In the genomic region with DNA sequence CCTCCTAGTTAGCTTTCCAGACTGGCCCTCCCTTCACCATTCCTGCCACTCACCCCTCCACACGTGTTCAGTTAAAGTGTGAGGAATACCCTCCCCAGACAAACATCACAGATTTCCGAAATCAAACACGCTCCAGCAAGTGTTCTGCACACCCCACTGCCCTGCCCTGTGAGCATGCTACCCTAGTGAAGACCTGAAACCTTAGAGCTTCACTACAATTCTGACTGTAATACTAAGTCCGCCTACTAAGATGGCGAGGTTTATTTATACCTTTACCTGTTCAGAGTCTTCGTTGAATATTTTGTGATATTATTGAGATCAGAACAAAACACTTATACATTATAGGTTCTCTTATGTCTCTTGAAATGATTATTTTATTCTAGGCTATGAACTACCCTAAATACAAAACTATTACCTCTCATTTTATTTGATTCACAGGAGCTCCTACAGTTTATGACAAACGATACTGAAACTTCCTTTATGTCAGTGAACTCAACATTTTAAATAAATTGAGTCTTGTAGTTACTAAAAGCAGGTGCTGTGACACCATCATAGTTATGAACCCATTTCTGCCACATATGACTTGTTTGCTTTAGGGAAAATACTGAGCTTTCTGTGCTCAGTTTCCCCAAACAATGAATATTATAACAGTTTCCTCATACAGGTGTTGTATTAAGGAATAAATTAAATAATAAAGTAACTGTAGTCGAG, we compare ENCODE assay signal across 20 cellular contexts. TPM values are rescaled to one million over a fixed set of nuclear protein-coding genes. Genes with fewer than 3 reads are reported as not detected.
DNase-seq lines count a peak whose midpoint lies in the region; ATAC-seq, FAIRE-seq and TF ChIP-seq lines count a peak whose summit lies in the region.
"Had no signal": no experiment of that assay in that cellular context is flagged by ENCODE, and none has a peak within 500 bp of the region (broad histone marks: within the 10 kb centered on the region; RNA-seq: fewer than 3 reads in every experiment).

No MANE protein-coding gene starts in this region.

- H3K27me3 Mint-ChIP-seq in activated CD8-positive, alpha-beta T cell treated with anti-CD3 and anti-CD28 coated beads for 36 hours: peaks cover 6% of the 10 kb centered on the region
- H3K27me3 Mint-ChIP-seq in activated CD4-positive, alpha-beta T cell treated with anti-CD3 and anti-CD28 coated beads, Interleukin-2, amount 10 ng/mL, durations not matched to agents 7 days and 5 days: peaks cover 12% of the 10 kb centered on the region

- POLR2A ChIA-PET in activated CD8-positive, alpha-beta T cell treated with anti-CD3 and anti-CD28 coated beads for 36 hours (lab: Charles Lee): no interaction called here
- POLR2A ChIA-PET in activated CD4-positive, alpha-beta T cell treated with anti-CD3 and anti-CD28 coated beads, Interleukin-2, amount 10 ng/mL, durations not matched to agents 7 days and 5 days (lab: Charles Lee): no interaction called here

- no peaks in the 10 kb centered on the region for H3K4me1 Mint-ChIP-seq in activated CD8-positive, alpha-beta T cell treated with anti-CD3 and anti-CD28 coated beads for 36 hours (ENCODE audit: low read depth)
- no peaks in the 10 kb centered on the region for H3K4me1 Mint-ChIP-seq in activated CD4-positive, alpha-beta T cell treated with anti-CD3 and anti-CD28 coated beads, Interleukin-2, amount 10 ng/mL, durations not matched to agents 7 days and 5 days
- H3K4me1 Mint-ChIP-seq: activated naive CD4-positive, alpha-beta T cell treated with anti-CD3 and anti-CD28 coated beads, Interleukin-2, amount 10 ng/mL, durations not matched to agents 7 days and 5 days had no signal

- CTCF ChIA-PET in activated CD8-positive, alpha-beta T cell treated with anti-CD3 and anti-CD28 coated beads for 36 hours (lab: Charles Lee): interaction anchor here (0.9 to 1.5 kb wide), 3 partner anchors 9 to 120 kb away, joined by 3 to 9 read pairs (median 3); no protein-coding TSS in a partner anchor
- CTCF ChIA-PET in activated CD4-positive, alpha-beta T cell treated with anti-CD3 and anti-CD28 coated beads, Interleukin-2, amount 10 ng/mL, durations not matched to agents 7 days and 5 days (lab: Charles Lee): interaction anchor here (0.7 to 1.2 kb wide), 2 partner anchors 12 to 253 kb away, joined by 5 to 6 read pairs; no protein-coding TSS in a partner anchor

- H3K4me3 Mint-ChIP-seq in activated CD8-positive, alpha-beta T cell treated with anti-CD3 and anti-CD28 coated beads for 36 hours: no peak overlapping the region
- no peak overlapping the region for H3K4me3 Mint-ChIP-seq in activated CD4-positive, alpha-beta T cell treated with anti-CD3 and anti-CD28 coated beads, Interleukin-2, amount 10 ng/mL, durations not matched to agents 7 days and 5 days
- H3K4me3 Mint-ChIP-seq: activated naive CD4-positive, alpha-beta T cell treated with anti-CD3 and anti-CD28 coated beads, Interleukin-2, amount 10 ng/mL, durations not matched to agents 7 days and 5 days; activated T-cell treated with anti-CD3 and anti-CD28 coated beads, Interleukin-2, amount 50 U/mL, for 24 hours; CD14-positive monocyte had no signal

- no peaks in the 10 kb centered on the region for H3K9me3 Mint-ChIP-seq in activated CD8-positive, alpha-beta T cell treated with anti-CD3 and anti-CD28 coated beads for 36 hours
- no peaks in the 10 kb centered on the region for H3K9me3 Mint-ChIP-seq in activated CD4-positive, alpha-beta T cell treated with anti-CD3 and anti-CD28 coated beads, Interleukin-2, amount 10 ng/mL, durations not matched to agents 7 days and 5 days
- H3K9me3 Mint-ChIP-seq: activated naive CD4-positive, alpha-beta T cell treated with anti-CD3 and anti-CD28 coated beads, Interleukin-2, amount 10 ng/mL, durations not matched to agents 7 days and 5 days; activated T-cell treated with anti-CD3 and anti-CD28 coated beads, Interleukin-2, amount 50 U/mL, for 24 hours; CD14-positive monocyte had no signal

- ATAC-seq in GM19324 (IDR thresholded peaks at IDR 0.05; ENCODE audit: low FRiP score, unreplicated experiment) (peak; percentile 89), HG02588 (IDR thresholded peaks at IDR 0.05; ENCODE audit: unreplicated experiment) (peak; percentile 82), HG03460 (IDR thresholded peaks at IDR 0.05; ENCODE audit: unreplicated experiment) (peak; percentile 68)
- ATAC-seq in activated CD8-positive, alpha-beta T cell treated with anti-CD3 and anti-CD28 coated beads for 36 hours: no peak
- ATAC-seq: right lobe of liver had no signal

- TF ChIP-seq POLR2A in GM12891 (IDR thresholded peaks at IDR 0.05; ENCODE audit: low read depth, low read length): no peak

- no peak for TF ChIP-seq CTCF in activated CD8-positive, alpha-beta T cell treated with anti-CD3 and anti-CD28 coated beads for 36 hours (IDR thresholded peaks at IDR 0.05)

- H3K36me3 Mint-ChIP-seq in activated CD8-positive, alpha-beta T cell treated with anti-CD3 and anti-CD28 coated beads for 36 hours (ENCODE audit: low read depth): no peaks in the 10 kb centered on the region
- H3K36me3 Mint-ChIP-seq in activated CD4-positive, alpha-beta T cell treated with anti-CD3 and anti-CD28 coated beads, Interleukin-2, amount 10 ng/mL, durations not matched to agents 7 days and 5 days (ENCODE audit: low read depth): no peaks in the 10 kb centered on the region
- H3K36me3 Mint-ChIP-seq: activated naive CD4-positive, alpha-beta T cell treated with anti-CD3 and anti-CD28 coated beads, Interleukin-2, amount 10 ng/mL, durations not matched to agents 7 days and 5 days; CD14-positive monocyte had no signal

- intact Hi-C loops in activated CD8-positive, alpha-beta T cell treated with anti-CD3 and anti-CD28 coated beads for 36 hours (cut with micrococcal nuclease): no loop called here

- H3K27ac Mint-ChIP-seq in activated CD8-positive, alpha-beta T cell treated with anti-CD3 and anti-CD28 coated beads for 36 hours: no peak overlapping the region
- H3K27ac Mint-ChIP-seq in activated CD4-positive, alpha-beta T cell treated with anti-CD3 and anti-CD28 coated beads, Interleukin-2, amount 10 ng/mL, durations not matched to agents 7 days and 5 days: no peak overlapping the region
- H3K27ac Mint-ChIP-seq: activated naive CD4-positive, alpha-beta T cell treated with anti-CD3 and anti-CD28 coated beads, Interleukin-2, amount 10 ng/mL, durations not matched to agents 7 days and 5 days; activated T-cell treated with anti-CD3 and anti-CD28 coated beads, Interleukin-2, amount 50 U/mL, for 24 hours had no signal

- peak; percentile 14 for DNase-seq in GM12891 (ENCODE audit: insufficient read length, low spot score)
- DNase-seq in NCI-H345 (lab: John Stamatoyannopoulos, UW): no peak
- no peak for DNase-seq in activated CD8-positive, alpha-beta T cell treated with anti-CD3 and anti-CD28 coated beads for 36 hours
- no peak for DNase-seq in activated CD4-positive, alpha-beta T cell treated with anti-CD3 and anti-CD28 coated beads, Interleukin-2, amount 10 ng/mL, durations not matched to agents 7 days and 5 days
- DNase-seq in AG20443 (ENCODE audit: low spot score): no peak
- DNase-seq: activated CD4-positive, alpha-beta T cell treated with anti-CD3 and anti-CD28 coated beads, Interleukin-2, amount 50 U/mL, for 48 hours; activated naive CD4-positive, alpha-beta T cell treated with anti-CD3 and anti-CD28 coated beads, Interleukin-2, amount 10 ng/mL, durations not matched to agents 7 days and 5 days; activated T-cell treated with anti-CD3 and anti-CD28 coated beads, Interleukin-2, amount 50 U/mL, for 24 hours; NCI-H1048; NCI-H2081 treated with DMSO at 0.1 percent for 48 hours; NCI-H526; right lobe of liver; SHP77; stimulated activated naive CD4-positive, alpha-beta T cell; T-helper 1 cell had no signal

- peak; percentile 87 for FAIRE-seq in GM12891 (lab: Jason Lieb, UNC)

TF ChIP-seq in GM12891, 5 proteins besides CTCF, POLR2A, EP300 and RAD21:
- TF ChIP-seq TAF1 (IDR thresholded peaks at IDR 0.05; ENCODE audit: low read depth, low read length) (no peak), PAX5 (IDR thresholded peaks at IDR 0.05; ENCODE audit: insufficient read depth, low read length, severe bottlenecking) (peak; percentile 44)
TF ChIP-seq in GM12891: peak in this region for 1.

RNA-seq across cellular contexts. Expression of gene SCIN, which starts 8.6 kb away (rescaled TPM):
- polyA plus RNA-seq in GM12891 (2012; ENCODE audit: low read depth, missing spikeins): 0.03 TPM
- total RNA-seq in activated CD8-positive, alpha-beta T cell treated with anti-CD3 and anti-CD28 coated beads for 36 hours: not detected
- 1 to 10 TPM; 1.6 to 1.7 TPM for total RNA-seq in activated CD4-positive, alpha-beta T cell treated with anti-CD3 and anti-CD28 coated beads, Interleukin-2, amount 10 ng/mL, durations not matched to agents 7 days and 5 days
- total RNA-seq: OCI-LY7 had no signal
- polyA plus RNA-seq: CD14-positive monocyte had no signal
